Comparison of ENCODE assay signal across 9 cellular contexts in the genomic region with DNA sequence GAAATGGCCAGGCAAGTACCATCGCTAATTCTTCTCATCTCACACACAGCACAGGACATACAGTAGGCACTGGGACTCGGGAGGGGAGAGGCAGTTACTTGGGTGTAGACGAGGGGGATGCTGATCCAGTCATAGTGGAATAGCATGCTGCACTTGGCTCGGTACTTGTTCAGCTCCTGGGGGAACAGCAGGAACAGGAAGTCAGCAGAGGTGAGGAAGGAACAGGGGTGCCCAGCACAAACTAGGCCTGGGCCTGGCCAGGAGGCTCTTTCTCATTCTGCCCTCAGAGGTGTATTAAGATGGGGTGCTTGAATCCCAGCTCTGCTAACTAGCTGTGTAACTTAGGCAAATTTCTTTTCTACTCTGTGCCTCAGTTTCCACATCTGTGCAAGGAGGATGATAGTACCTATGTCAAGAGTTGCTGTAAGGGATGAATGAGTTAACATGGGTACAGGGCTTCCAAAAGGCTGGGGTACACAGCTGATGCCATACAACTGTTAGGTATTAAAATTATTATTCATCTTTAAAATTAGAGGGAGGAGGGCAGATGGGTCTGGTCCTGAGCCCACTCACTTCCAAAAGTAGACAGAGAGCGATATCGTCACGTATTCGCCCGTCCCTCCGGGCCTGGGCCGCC. TPM values are rescaled to one million over a fixed set of nuclear protein-coding genes. Genes with fewer than 3 reads are reported as not detected.
A peak's percentile ranks its signal among the peaks of the same experiment; 100 is the strongest.
DNase-seq lines count a peak whose midpoint lies in the region; ATAC-seq, FAIRE-seq and TF ChIP-seq lines count a peak whose summit lies in the region.
"Had no signal": no experiment of that assay in that cellular context is flagged by ENCODE, and none has a peak within 500 bp of the region (broad histone marks: within the 10 kb centered on the region; RNA-seq: fewer than 3 reads in every experiment).

No MANE protein-coding gene starts in this region.

- peak overlapping the region; percentile 78 for H3K27ac Mint-ChIP-seq in activated CD4-positive, alpha-beta T cell treated with anti-CD3 and anti-CD28 coated beads, Interleukin-2, amount 10 ng/mL, durations not matched to agents 7 days and 5 days
- peak overlapping the region; percentile 20 for H3K27ac Mint-ChIP-seq in astrocyte (ENCODE audit: unreplicated experiment)

- CTCF ChIA-PET in activated CD4-positive, alpha-beta T cell treated with anti-CD3 and anti-CD28 coated beads, Interleukin-2, amount 10 ng/mL, durations not matched to agents 7 days and 5 days (lab: Charles Lee), result interaction anchor here (0.6 to 5.0 kb wide), 10 partner anchors 10 to 186 kb away, joined by 3 to 23 read pairs (median 4); a partner anchor contains a TSS

- no peak for DNase-seq in activated CD4-positive, alpha-beta T cell treated with anti-CD3 and anti-CD28 coated beads, Interleukin-2, amount 10 ng/mL, durations not matched to agents 7 days and 5 days
- DNase-seq in activated CD4-positive, alpha-beta T cell treated with anti-CD3 and anti-CD28 coated beads, Interleukin-2, amount 50 U/mL, for 48 hours, result no peak
- no peak for DNase-seq in astrocyte (ENCODE audit: low read depth)
- DNase-seq in right lobe of liver, result no peak
- DNase-seq in thoracic aorta (ENCODE audit: low spot score), result no peak
- DNase-seq in DMS153 treated with DMSO at 0.1 percent for 48 hours (lab: John Stamatoyannopoulos, UW; ENCODE audit: unreplicated experiment), result no peak
- DNase-seq in NCI-H2029 (lab: John Stamatoyannopoulos, UW), result no peak

- H3K27ac ChIP-seq in astrocyte (ENCODE audit: low read depth, low read length), result no peak overlapping the region
- H3K27ac ChIP-seq in right lobe of liver, result no peak overlapping the region
- peak overlapping the region; percentile 74 to 82 for H3K27ac ChIP-seq in thoracic aorta

- POLR2A ChIA-PET in activated CD4-positive, alpha-beta T cell treated with anti-CD3 and anti-CD28 coated beads, Interleukin-2, amount 10 ng/mL, durations not matched to agents 7 days and 5 days (lab: Charles Lee), result no interaction called here

- FAIRE-seq in astrocyte (lab: Jason Lieb, UNC), result no peak

- no peaks in the 10 kb centered on the region for H3K27me3 ChIP-seq in astrocyte (ENCODE audit: insufficient read depth, low read length)
- no peaks in the 10 kb centered on the region for H3K27me3 ChIP-seq in right lobe of liver
- no peaks in the 10 kb centered on the region for H3K27me3 ChIP-seq in thoracic aorta (replicated peaks; ENCODE audit: insufficient read depth)

- H3K4me1 ChIP-seq in astrocyte (ENCODE audit: insufficient read depth, low read length) (peaks cover 25% of the 10 kb centered on the region), right lobe of liver (peaks cover 0 to 20% (median 0%) of the 10 kb centered on the region in 4 donors), thoracic aorta (ENCODE audit: control insufficient read depth in 1 of 2, low read depth in 2 of 2) (peaks cover 12 to 30% of the 10 kb centered on the region in 2 donors)

- H3K9me3 Mint-ChIP-seq in activated CD4-positive, alpha-beta T cell treated with anti-CD3 and anti-CD28 coated beads, Interleukin-2, amount 10 ng/mL, durations not matched to agents 7 days and 5 days, result no peaks in the 10 kb centered on the region
- no peaks in the 10 kb centered on the region for H3K9me3 Mint-ChIP-seq in astrocyte (ENCODE audit: unreplicated experiment)

- TF ChIP-seq CTCF in astrocyte (IDR thresholded peaks at IDR 0.05; ENCODE audit: insufficient read depth, low read depth, low read length), result no peak
- no peak for TF ChIP-seq CTCF in right lobe of liver (IDR thresholded peaks at IDR 0.05)
- TF ChIP-seq CTCF in thoracic aorta (IDR thresholded peaks at IDR 0.05), result no peak

- peak overlapping the region; percentile 51 for H3K9ac ChIP-seq in astrocyte (ENCODE audit: low read length)

- H3K4me3 ChIP-seq in astrocyte (ENCODE audit: insufficient read depth, low read depth, low read length) (peak overlapping the region; percentile 25), right lobe of liver (peak overlapping the region in 2 of 3 donors; percentile 42 to 45), thoracic aorta (peak overlapping the region; percentile 78)

- H3K79me2 ChIP-seq in astrocyte (ENCODE audit: insufficient read depth, low read length), result no peaks in the 10 kb centered on the region

- peak overlapping the region; percentile 87 for H2AFZ ChIP-seq in astrocyte (ENCODE audit: low read depth, low read length)

- ATAC-seq in right lobe of liver, result no peak
- ATAC-seq in thoracic aorta (ENCODE audit: insufficient number of reproducible peaks, low FRiP score, low read depth), result no peak
- no peak for ATAC-seq in GM18907 (IDR thresholded peaks at IDR 0.05; ENCODE audit: unreplicated experiment)

- 15% methylated on average over 9 of the region's 11 CpGs for WGBS in right lobe of liver (ENCODE audit: insufficient coverage, low coverage, low lambda C conversion rate, missing lambda C conversion rate)

- no peaks in the 10 kb centered on the region for H3K27me3 Mint-ChIP-seq in activated CD4-positive, alpha-beta T cell treated with anti-CD3 and anti-CD28 coated beads, Interleukin-2, amount 10 ng/mL, durations not matched to agents 7 days and 5 days
- peaks cover 12% of the 10 kb centered on the region for H3K27me3 Mint-ChIP-seq in astrocyte (ENCODE audit: low read depth, unreplicated experiment)

- peak overlapping the region; percentile 56 for H3K4me3 Mint-ChIP-seq in activated CD4-positive, alpha-beta T cell treated with anti-CD3 and anti-CD28 coated beads, Interleukin-2, amount 10 ng/mL, durations not matched to agents 7 days and 5 days
- peak overlapping the region; percentile 62 for H3K4me3 Mint-ChIP-seq in astrocyte (ENCODE audit: unreplicated experiment)

- peak overlapping the region; percentile 90 for H3K4me2 ChIP-seq in astrocyte (ENCODE audit: low read length)

- H3K36me3 Mint-ChIP-seq in activated CD4-positive, alpha-beta T cell treated with anti-CD3 and anti-CD28 coated beads, Interleukin-2, amount 10 ng/mL, durations not matched to agents 7 days and 5 days (ENCODE audit: low read depth), result peaks cover 17% of the 10 kb centered on the region
- H3K36me3 Mint-ChIP-seq in astrocyte (ENCODE audit: low read depth, unreplicated experiment), result peaks cover 6% of the 10 kb centered on the region

- H3K36me3 ChIP-seq in astrocyte (ENCODE audit: insufficient read depth, low read length) (no peaks in the 10 kb centered on the region), right lobe of liver (no peaks in the 10 kb centered on the region), thoracic aorta (no peaks in the 10 kb centered on the region)

- peaks cover 36% of the 10 kb centered on the region for H3K4me1 Mint-ChIP-seq in activated CD4-positive, alpha-beta T cell treated with anti-CD3 and anti-CD28 coated beads, Interleukin-2, amount 10 ng/mL, durations not matched to agents 7 days and 5 days
- H3K4me1 Mint-ChIP-seq in astrocyte (ENCODE audit: low read depth, unreplicated experiment), result no peaks in the 10 kb centered on the region

- no peaks in the 10 kb centered on the region for H3K9me3 ChIP-seq in astrocyte (ENCODE audit: insufficient read depth, low read depth, low read length)
- H3K9me3 ChIP-seq in right lobe of liver, result no peaks in the 10 kb centered on the region
- H3K9me3 ChIP-seq in thoracic aorta, result no peaks in the 10 kb centered on the region

- TF ChIP-seq POLR2A in right lobe of liver (IDR thresholded peaks at IDR 0.05), result no peak

- intact Hi-C loops in right lobe of liver (cut with DNase I), result loop anchor here in 1 of 2 donors (10.0 kb wide), 1 partner anchor 49 kb away; no protein-coding TSS in a partner anchor

- peaks cover 7% of the 10 kb centered on the region for H4K20me1 ChIP-seq in astrocyte (ENCODE audit: insufficient read depth, low read length)

RNA-seq across cellular contexts. Expression of a gene that starts 2.4 kb away (rescaled TPM):
- total RNA-seq in activated CD4-positive, alpha-beta T cell treated with anti-CD3 and anti-CD28 coated beads, Interleukin-2, amount 10 ng/mL, durations not matched to agents 7 days and 5 days, result under 1 TPM; 0.42 to 0.55 TPM
- total RNA-seq in astrocyte, result 0.26 TPM in 1 of 2 replicates, not detected in the other
- total RNA-seq in right lobe of liver, result under 1 TPM in 2 of 6 experiments, not detected in 4; 0.13 to 0.32 TPM
- total RNA-seq in thoracic aorta, result 1 to 10 TPM in 1 of 2 donors, not detected in 1; 4.1 TPM
- total RNA-seq: esophagus mucosa had no signal

RNA-seq across cellular contexts. Expression of a gene that starts 10.3 kb away (rescaled TPM):
- total RNA-seq in activated CD4-positive, alpha-beta T cell treated with anti-CD3 and anti-CD28 coated beads, Interleukin-2, amount 10 ng/mL, durations not matched to agents 7 days and 5 days, result 1,000 to 10,000 TPM; 1,879 to 1,968 TPM
- 1,108 and 1,187 TPM in 2 replicates for total RNA-seq in astrocyte
- total RNA-seq in right lobe of liver, result 100 to 1,000 TPM; 459 to 921 (median 519) TPM
- total RNA-seq in thoracic aorta, result 1,000 to 10,000 TPM; 1,019 to 1,075 TPM

RNA-seq across cellular contexts. Expression of a gene that starts 14.6 kb away (rescaled TPM):
- 10 to 100 TPM; 54.3 to 57.5 TPM for total RNA-seq in activated CD4-positive, alpha-beta T cell treated with anti-CD3 and anti-CD28 coated beads, Interleukin-2, amount 10 ng/mL, durations not matched to agents 7 days and 5 days
- total RNA-seq in astrocyte, result 62.0 and 66.4 TPM in 2 replicates
- 1 to 10 TPM; 1.8 to 5.3 (median 3.6) TPM for total RNA-seq in right lobe of liver
- total RNA-seq in thoracic aorta, result 100 to 1,000 TPM; 103 to 142 TPM

RNA-seq across cellular contexts. Expression of a gene that starts 21.5 kb away (rescaled TPM):
- under 1 TPM; 0.47 to 0.83 TPM for total RNA-seq in activated CD4-positive, alpha-beta T cell treated with anti-CD3 and anti-CD28 coated beads, Interleukin-2, amount 10 ng/mL, durations not matched to agents 7 days and 5 days
- total RNA-seq in astrocyte (0.50 and 0.53 TPM in 2 replicates), right lobe of liver (under 1 TPM in 1 of 6 experiments, not detected in 5; 0.26 TPM), thoracic aorta (not detected)
- total RNA-seq: esophagus mucosa had no signal

RNA-seq across cellular contexts. Expression of a gene that starts 22.7 kb away (rescaled TPM):
- total RNA-seq in activated CD4-positive, alpha-beta T cell treated with anti-CD3 and anti-CD28 coated beads, Interleukin-2, amount 10 ng/mL, durations not matched to agents 7 days and 5 days, result 1 to 10 TPM; 6.0 to 7.7 TPM
- total RNA-seq in astrocyte (30.3 and 30.6 TPM in 2 replicates), right lobe of liver (1 to 10 TPM; 2.6 to 7.5 (median 5.3) TPM), thoracic aorta (10 to 100 TPM; 18.8 to 53.6 TPM)

Comparison
In these comparisons a context has a peak if more than half of its experiments do, and no peak if none do; other contexts are left out.
1. H3K27ac ChIP-seq: peak in thoracic aorta (2 of 2); none in astrocyte (single experiment) and right lobe of liver (0 of 3).
2. H3K4me3 ChIP-seq: peak in every context shown above with its lines; median percentile 78 in thoracic aorta; 44 in right lobe of liver; 25 in astrocyte.
3. RNA of a gene that starts 14.6 kb away (total RNA-seq): 103 to 142 TPM in thoracic aorta, 62.0 to 66.4 TPM in astrocyte and 54.3 to 57.5 TPM in activated CD4-positive, alpha-beta T cell treated with anti-CD3 and anti-CD28 coated beads, Interleukin-2, amount 10 ng/mL, durations not matched to agents 7 days and 5 days; 1.8 to 5.3 TPM in right lobe of liver; every median in the first group is over 4 times any median in the second.